Comparison of ENCODE assay signal across 20 cellular contexts in genomic region chr9:70058569-70059161, GRCh38. TPM values are rescaled to one million over a fixed set of nuclear protein-coding genes. Genes with fewer than 3 reads are reported as not detected.
"Had no signal": no experiment of that assay in that cellular context is flagged by ENCODE, and none has a peak within 500 bp of the region (broad histone marks: within the 10 kb centered on the region; RNA-seq: fewer than 3 reads in every experiment).

No MANE protein-coding gene starts in this region.

- H3K4me3 ChIP-seq: body of pancreas, lung, SK-N-MC, smooth muscle cell, thoracic aorta had no signal

- ATAC-seq: activated CD4-positive, alpha-beta T cell treated with anti-CD3 and anti-CD28 coated beads for 36 hours; activated CD8-positive, alpha-beta memory T cell treated with anti-CD3 and anti-CD28 coated beads, Interleukin-2, amount 10 ng/mL, durations not matched to agents 7 days and 5 days; body of pancreas; esophagus mucosa; stimulated activated naive CD8-positive, alpha-beta T cell treated with anti-CD3 and anti-CD28 coated beads, Interleukin-15, amount 100 ng/mL, for 72 hours had no signal

- H3K27me3 ChIP-seq: body of pancreas had no signal

- DNase-seq: activated CD4-positive, alpha-beta memory T cell treated with anti-CD3 and anti-CD28 coated beads for 36 hours; activated CD4-positive, alpha-beta T cell treated with anti-CD3 and anti-CD28 coated beads for 36 hours; activated CD8-positive, alpha-beta memory T cell treated with anti-CD3 and anti-CD28 coated beads, Interleukin-2, amount 10 ng/mL, durations not matched to agents 7 days and 5 days; activated naive CD8-positive, alpha-beta T cell treated with anti-CD3 and anti-CD28 coated beads for 36 hours; amygdala; body of pancreas; central memory CD4-positive, alpha-beta T cell; cortex of kidney; effector CD4-positive, alpha-beta T cell; posterior cingulate gyrus; right cardiac atrium; stimulated activated CD4-positive, alpha-beta T cell treated with anti-CD3 and anti-CD28 coated beads, Interleukin-4, amount 100 ng/mL, for 1 hour; stimulated activated naive CD8-positive, alpha-beta T cell treated with anti-CD3 and anti-CD28 coated beads, Interleukin-15, amount 100 ng/mL, for 72 hours had no signal

- H3K36me3 ChIP-seq: thoracic aorta had no signal

- H3K9me3 ChIP-seq: body of pancreas, thoracic aorta had no signal

- H3K9me3 Mint-ChIP-seq: activated CD4-positive, alpha-beta memory T cell treated with anti-CD3 and anti-CD28 coated beads for 36 hours; activated naive CD8-positive, alpha-beta T cell treated with anti-CD3 and anti-CD28 coated beads for 36 hours; nephron; stimulated activated naive CD8-positive, alpha-beta T cell treated with anti-CD3 and anti-CD28 coated beads, Interleukin-15, amount 100 ng/mL, for 72 hours had no signal

- H3K36me3 Mint-ChIP-seq: activated CD4-positive, alpha-beta memory T cell treated with anti-CD3 and anti-CD28 coated beads for 36 hours; activated CD8-positive, alpha-beta memory T cell treated with anti-CD3 and anti-CD28 coated beads, Interleukin-2, amount 10 ng/mL, durations not matched to agents 7 days and 5 days; activated naive CD8-positive, alpha-beta T cell treated with anti-CD3 and anti-CD28 coated beads for 36 hours had no signal

- H3K27ac ChIP-seq: body of pancreas, SK-N-MC, thoracic aorta had no signal

- H3K4me3 Mint-ChIP-seq: activated CD4-positive, alpha-beta memory T cell treated with anti-CD3 and anti-CD28 coated beads for 36 hours; activated CD4-positive, alpha-beta T cell treated with anti-CD3 and anti-CD28 coated beads for 36 hours; activated CD8-positive, alpha-beta memory T cell treated with anti-CD3 and anti-CD28 coated beads, Interleukin-2, amount 10 ng/mL, durations not matched to agents 7 days and 5 days; activated naive CD8-positive, alpha-beta T cell treated with anti-CD3 and anti-CD28 coated beads for 36 hours; nephron; stimulated activated naive CD8-positive, alpha-beta T cell treated with anti-CD3 and anti-CD28 coated beads, Interleukin-15, amount 100 ng/mL, for 72 hours had no signal

- H3K4me1 Mint-ChIP-seq: activated CD4-positive, alpha-beta T cell treated with anti-CD3 and anti-CD28 coated beads for 36 hours; activated naive CD8-positive, alpha-beta T cell treated with anti-CD3 and anti-CD28 coated beads for 36 hours; stimulated activated naive CD8-positive, alpha-beta T cell treated with anti-CD3 and anti-CD28 coated beads, Interleukin-15, amount 100 ng/mL, for 72 hours had no signal

- H3K27ac Mint-ChIP-seq: activated CD4-positive, alpha-beta memory T cell treated with anti-CD3 and anti-CD28 coated beads for 36 hours; activated CD4-positive, alpha-beta T cell treated with anti-CD3 and anti-CD28 coated beads for 36 hours; activated CD8-positive, alpha-beta memory T cell treated with anti-CD3 and anti-CD28 coated beads, Interleukin-2, amount 10 ng/mL, durations not matched to agents 7 days and 5 days; activated naive CD8-positive, alpha-beta T cell treated with anti-CD3 and anti-CD28 coated beads for 36 hours; stimulated activated naive CD8-positive, alpha-beta T cell treated with anti-CD3 and anti-CD28 coated beads, Interleukin-15, amount 100 ng/mL, for 72 hours had no signal

RNA-seq across cellular contexts. Expression of gene MAMDC2, which starts 15.0 kb away (rescaled TPM):
- total RNA-seq: activated CD4-positive, alpha-beta memory T cell treated with anti-CD3 and anti-CD28 coated beads for 36 hours; activated CD4-positive, alpha-beta T cell treated with anti-CD3 and anti-CD28 coated beads for 36 hours; activated naive CD8-positive, alpha-beta T cell treated with anti-CD3 and anti-CD28 coated beads for 36 hours; T-helper 2 cell treated with Interferon-gamma antibody and Interleukin-4, amounts not matched to agents 100 ng/mL and 5 ng/mL, for 36 hours had no signal
